9 cellular contexts compared by ENCODE assay signal in the genomic region with DNA sequence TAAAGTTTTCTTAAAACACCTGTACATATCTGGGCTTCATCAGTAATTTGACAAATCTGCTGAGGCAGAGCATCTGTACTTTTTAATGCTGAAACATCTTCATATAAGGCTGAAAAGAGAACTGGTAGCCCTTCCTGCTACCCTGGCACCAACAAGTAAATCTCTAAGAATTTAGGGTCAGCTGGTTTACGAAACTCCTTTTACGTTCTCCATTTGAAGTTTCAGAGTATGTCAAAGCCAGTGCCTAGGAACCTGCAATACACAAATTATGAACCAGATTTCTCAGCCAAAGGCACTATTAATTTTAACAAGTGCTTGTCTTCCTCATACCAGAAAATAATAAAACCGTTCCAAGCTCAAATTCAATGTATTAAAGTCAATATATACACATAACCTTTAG. TPM values are rescaled to one million over a fixed set of nuclear protein-coding genes. Genes with fewer than 3 reads are reported as not detected.
A peak's percentile ranks its signal among the peaks of the same experiment; 100 is the strongest.
DNase-seq lines count a peak whose midpoint lies in the region; ATAC-seq, FAIRE-seq and TF ChIP-seq lines count a peak whose summit lies in the region.
"Had no signal": no experiment of that assay in that cellular context is flagged by ENCODE, and none has a peak within 500 bp of the region (broad histone marks: within the 10 kb centered on the region; RNA-seq: fewer than 3 reads in every experiment).

No MANE protein-coding gene starts in this region.

- ATAC-seq in stimulated activated naive CD8-positive, alpha-beta T cell treated with anti-CD3 and anti-CD28 coated beads, Interleukin-15, amount 100 ng/mL, for 72 hours: no peak

- H3K4me1 ChIP-seq in HUES6 (ENCODE audit: control insufficient read depth, insufficient read depth, low read length) (peaks cover 4% of the 10 kb centered on the region; the same call in 1 of the 2 replicates), astrocyte (ENCODE audit: insufficient read depth, low read length) (peaks cover 24% of the 10 kb centered on the region), kidney (ENCODE audit: control insufficient read depth in 1 of 2, insufficient read depth in 1 of 2, low read depth in 1 of 2, low read length in 2 of 2) (peaks cover 14 to 41% of the 10 kb centered on the region in 2 donors)

- peak overlapping the region; percentile 99 for H3K4me3 Mint-ChIP-seq in astrocyte (ENCODE audit: unreplicated experiment)
- H3K4me3 Mint-ChIP-seq in stimulated activated naive CD8-positive, alpha-beta T cell treated with anti-CD3 and anti-CD28 coated beads, Interleukin-15, amount 100 ng/mL, for 72 hours: peak overlapping the region; percentile 21 to 38

- H3K27ac ChIP-seq in HUES6 (ENCODE audit: low read depth, low read length) (no peak overlapping the region), astrocyte (ENCODE audit: low read depth, low read length) (peak overlapping the region; percentile 100), kidney (ENCODE audit: low read depth in 2 of 2, low read length in 2 of 2) (peak overlapping the region; percentile 36 to 100)

- H3K9me3 ChIP-seq in HUES6 (ENCODE audit: control insufficient read depth, insufficient read depth, low read depth, low read length): no peaks in the 10 kb centered on the region
- no peaks in the 10 kb centered on the region for H3K9me3 ChIP-seq in astrocyte (ENCODE audit: insufficient read depth, low read depth, low read length)
- no peaks in the 10 kb centered on the region for H3K9me3 ChIP-seq in kidney (ENCODE audit: control insufficient read depth in 1 of 2, low read length in 2 of 2)

- H3K27ac Mint-ChIP-seq in astrocyte (ENCODE audit: unreplicated experiment): no peak overlapping the region
- no peak overlapping the region for H3K27ac Mint-ChIP-seq in stimulated activated naive CD8-positive, alpha-beta T cell treated with anti-CD3 and anti-CD28 coated beads, Interleukin-15, amount 100 ng/mL, for 72 hours

- no peaks in the 10 kb centered on the region for H3K27me3 Mint-ChIP-seq in astrocyte (ENCODE audit: low read depth, unreplicated experiment)
- H3K27me3 Mint-ChIP-seq in stimulated activated naive CD8-positive, alpha-beta T cell treated with anti-CD3 and anti-CD28 coated beads, Interleukin-15, amount 100 ng/mL, for 72 hours: no peaks in the 10 kb centered on the region

- TF ChIP-seq CTCF in astrocyte (IDR thresholded peaks at IDR 0.05; ENCODE audit: insufficient read depth, low read depth, low read length) (no peak), kidney (IDR thresholded peaks at IDR 0.05; ENCODE audit: borderline replicate concordance, extremely low read depth, insufficient read depth) (no peak)

- H2AFZ ChIP-seq in astrocyte (ENCODE audit: low read depth, low read length): no peak overlapping the region

- peak overlapping the region; percentile 88 for H3K4me2 ChIP-seq in astrocyte (ENCODE audit: low read length)

- intact Hi-C loops in kidney (cut with DNase I): no loop called here

- H3K27me3 ChIP-seq in HUES6 (ENCODE audit: control insufficient read depth, insufficient read depth, low read length) (no peaks in the 10 kb centered on the region), astrocyte (ENCODE audit: insufficient read depth, low read length) (no peaks in the 10 kb centered on the region)

- H3K4me3 ChIP-seq in HUES6 (ENCODE audit: low read depth, low read length): peak overlapping the region; percentile 95
- peak overlapping the region; percentile 95 for H3K4me3 ChIP-seq in astrocyte (ENCODE audit: insufficient read depth, low read depth, low read length)
- peak overlapping the region; percentile 98 to 99 for H3K4me3 ChIP-seq in kidney (ENCODE audit: low read length in 2 of 2)

- peaks cover 42% of the 10 kb centered on the region for H3K4me1 Mint-ChIP-seq in astrocyte (ENCODE audit: low read depth, unreplicated experiment)
- H3K4me1 Mint-ChIP-seq in stimulated activated naive CD8-positive, alpha-beta T cell treated with anti-CD3 and anti-CD28 coated beads, Interleukin-15, amount 100 ng/mL, for 72 hours: peaks cover 72% of the 10 kb centered on the region

- peaks cover 78% of the 10 kb centered on the region for H4K20me1 ChIP-seq in astrocyte (ENCODE audit: insufficient read depth, low read length)

- H3K79me2 ChIP-seq in astrocyte (ENCODE audit: insufficient read depth, low read length): peaks cover 88% of the 10 kb centered on the region

- no peak for DNase-seq in astrocyte (ENCODE audit: low read depth)
- DNase-seq in kidney: no peak
- DNase-seq in stimulated activated naive CD8-positive, alpha-beta T cell treated with anti-CD3 and anti-CD28 coated beads, Interleukin-15, amount 100 ng/mL, for 72 hours: no peak
- no peak for DNase-seq in SK-N-DZ (ENCODE audit: low spot score)
- DNase-seq in GM19240 (ENCODE audit: insufficient read length, low spot score): no peak
- DNase-seq in COLO668 (lab: John Stamatoyannopoulos, UW; ENCODE audit: unreplicated experiment): no peak
- DNase-seq in NCI-H128 (lab: John Stamatoyannopoulos, UW; ENCODE audit: unreplicated experiment): no peak

- no peak overlapping the region for H3K9ac ChIP-seq in HUES6 (ENCODE audit: low read length)
- peak overlapping the region; percentile 100 for H3K9ac ChIP-seq in astrocyte (ENCODE audit: low read length)
- H3K9ac ChIP-seq in kidney (ENCODE audit: low read length in 2 of 2): peak overlapping the region; percentile 28 to 53

- no peak for FAIRE-seq in astrocyte (lab: Jason Lieb, UNC)
- no peak for FAIRE-seq in kidney (lab: Jason Lieb, UNC)
- FAIRE-seq: colon had no signal

- no peaks in the 10 kb centered on the region for H3K9me3 Mint-ChIP-seq in astrocyte (ENCODE audit: unreplicated experiment)
- no peaks in the 10 kb centered on the region for H3K9me3 Mint-ChIP-seq in stimulated activated naive CD8-positive, alpha-beta T cell treated with anti-CD3 and anti-CD28 coated beads, Interleukin-15, amount 100 ng/mL, for 72 hours

- H3K36me3 ChIP-seq in HUES6 (ENCODE audit: control insufficient read depth, insufficient read depth, low read length) (peaks cover 76% of the 10 kb centered on the region), astrocyte (ENCODE audit: insufficient read depth, low read length) (peaks cover 49% of the 10 kb centered on the region), kidney (ENCODE audit: control insufficient read depth in 1 of 2, insufficient read depth in 2 of 2, low read length in 2 of 2) (peaks cover 18 to 42% of the 10 kb centered on the region in 2 donors)

- peaks cover 15% of the 10 kb centered on the region for H3K36me3 Mint-ChIP-seq in astrocyte (ENCODE audit: low read depth, unreplicated experiment)

RNA-seq across cellular contexts. Expression of gene ZFAND5, which starts 3.8 kb away (rescaled TPM):
- 167 and 181 TPM in 2 replicates for total RNA-seq in astrocyte
- 218 TPM for total RNA-seq in kidney
- polyA plus RNA-seq in kidney (ENCODE audit: insufficient read depth, low read depth, low replicate concordance): 88.8 TPM
- 127 and 131 TPM in 2 replicates for polyA plus RNA-seq in SK-N-DZ (2014; cell fraction: cytosol; rRNA removed)
- 159 and 163 TPM in 2 replicates for polyA plus RNA-seq in SK-N-DZ (2014; cell fraction: nucleus; rRNA removed)
